In genomic region chr10:123132576-123133477, GRCh38 we compare ENCODE assay signal across 9 cellular contexts. TPM values are rescaled to one million over a fixed set of nuclear protein-coding genes. Genes with fewer than 3 reads are reported as not detected.
DNase-seq lines count a peak whose midpoint lies in the region; ATAC-seq, FAIRE-seq and TF ChIP-seq lines count a peak whose summit lies in the region.
"Had no signal": no experiment of that assay in that cellular context is flagged by ENCODE, and none has a peak within 500 bp of the region (broad histone marks: within the 10 kb centered on the region; RNA-seq: fewer than 3 reads in every experiment).

No MANE protein-coding gene starts in this region.

- peaks cover 20% of the 10 kb centered on the region for H3K4me1 Mint-ChIP-seq in HFFc6 (ENCODE audit: low read depth)
- H3K4me1 Mint-ChIP-seq in activated CD8-positive, alpha-beta T cell treated with anti-CD3 and anti-CD28 coated beads, Interleukin-2, amount 10 ng/mL, durations not matched to agents 7 days and 5 days (ENCODE audit: low read depth) = peaks cover 31% of the 10 kb centered on the region

- peak; percentile 85 for FAIRE-seq in H1 (lab: Jason Lieb, UNC)

- peak overlapping the region; percentile 72 for H3K4me3 Mint-ChIP-seq in HFFc6
- peak overlapping the region; percentile 59 for H3K4me3 Mint-ChIP-seq in activated CD8-positive, alpha-beta T cell treated with anti-CD3 and anti-CD28 coated beads, Interleukin-2, amount 10 ng/mL, durations not matched to agents 7 days and 5 days

- POLR2A ChIA-PET in activated CD8-positive, alpha-beta T cell treated with anti-CD3 and anti-CD28 coated beads, Interleukin-2, amount 10 ng/mL, durations not matched to agents 7 days and 5 days (lab: Charles Lee) = no interaction called here
- POLR2A ChIA-PET in H1 (lab: Charles Lee; ENCODE audit: partially characterized antibody) = interaction anchor here (0.9 to 2.8 kb wide), 6 partner anchors 9 to 22 kb away, joined by 3 to 35 read pairs (median 6); partner anchors contain the start of gene HMX2

- no peak overlapping the region for H4K8ac ChIP-seq in H1 (ENCODE audit: extremely low read depth, insufficient read depth, low read length)

- H3K27me3 ChIP-seq in DOHH2 (ENCODE audit: control insufficient read depth, low read length) (peaks cover 58% of the 10 kb centered on the region), H1 (replicated peaks in 1 of 4; ENCODE audit: control insufficient read depth in 3 of 4, extremely low read depth in 1 of 4, insufficient read depth in 3 of 4, low read length in 3 of 4) (peaks cover 51 to 75% (median 65%) of the 10 kb centered on the region in 4 experiments)

- ATAC-seq in activated CD8-positive, alpha-beta T cell treated with anti-CD3 and anti-CD28 coated beads, Interleukin-2, amount 10 ng/mL, durations not matched to agents 7 days and 5 days = peak; percentile 65
- ATAC-seq in GM21526 (IDR thresholded peaks at IDR 0.05; ENCODE audit: low FRiP score, unreplicated experiment) = no peak

- H3K79me2 ChIP-seq in DOHH2 (ENCODE audit: control insufficient read depth, low read length) (no peaks in the 10 kb centered on the region), H1 (ENCODE audit: control insufficient read depth in 1 of 2, insufficient read depth in 2 of 2, low read length in 2 of 2) (no peaks in the 10 kb centered on the region)

- H2AK5ac ChIP-seq in H1 (ENCODE audit: low read depth, low read length) = no peak overlapping the region

- TF ChIP-seq EP300 in H1 (IDR thresholded peaks at IDR 0.05; ENCODE audit: borderline replicate concordance in 1 of 2, low read depth in 2 of 2, low read length in 2 of 2) = peak in 1 of 2 experiments; percentile 37; a peak in 1 of 3 replicates

- no peaks in the 10 kb centered on the region for H3K79me1 ChIP-seq in H1 (ENCODE audit: low read depth, low read length)

- H3K4me1 ChIP-seq in DOHH2 (ENCODE audit: control insufficient read depth, low read length) = peaks cover 10% of the 10 kb centered on the region
- H3K4me1 ChIP-seq in H1 (replicated peaks in 1 of 4; ENCODE audit: control insufficient read depth in 3 of 4, insufficient read depth in 4 of 4, low read length in 3 of 4) = peaks cover 7 to 36% (median 22%) of the 10 kb centered on the region in 4 experiments
- H3K4me1 ChIP-seq in mesodermal cell (ENCODE audit: control insufficient read depth, insufficient read depth, low read length, poor library complexity, severe bottlenecking) = peaks cover 10% of the 10 kb centered on the region

- H3K56ac ChIP-seq in H1 (replicated peaks; ENCODE audit: insufficient read length, low read depth, low read length) = no peak overlapping the region

- H4K20me1 ChIP-seq in DOHH2 (ENCODE audit: control insufficient read depth, insufficient read depth, low read depth, low read length) (no peaks in the 10 kb centered on the region), H1 (replicated peaks in 1 of 2; ENCODE audit: control insufficient read depth in 1 of 2, insufficient read depth in 2 of 2, low read length in 2 of 2) (peaks cover 0 to 6% of the 10 kb centered on the region in 2 experiments)

- peaks cover 53% of the 10 kb centered on the region for H3K27me3 Mint-ChIP-seq in HFFc6 (ENCODE audit: insufficient read depth)
- H3K27me3 Mint-ChIP-seq in activated CD8-positive, alpha-beta T cell treated with anti-CD3 and anti-CD28 coated beads, Interleukin-2, amount 10 ng/mL, durations not matched to agents 7 days and 5 days (ENCODE audit: low read depth) = peaks cover 67% of the 10 kb centered on the region

- TF ChIP-seq POLR2A in H1 (IDR thresholded peaks at IDR 0.05; ENCODE audit: control extremely low read depth in 1 of 2, low read depth in 2 of 2, low read length in 2 of 2) = no peak

- peak; percentile 85 for TF ChIP-seq CTCF in DOHH2 (IDR thresholded peaks at IDR 0.05; ENCODE audit: low read depth, low read length, poor library complexity, severe bottlenecking)
- TF ChIP-seq CTCF in HFFc6 (IDR thresholded peaks at IDR 0.05) = peak; percentile 93
- TF ChIP-seq CTCF in H1 (IDR thresholded peaks at IDR 0.05; ENCODE audit: control extremely low read depth in 1 of 3, insufficient read depth in 1 of 3, low read depth in 1 of 3, low read length in 3 of 3) = peak; percentile 84 to 93 (median 88)

- peaks cover 21% of the 10 kb centered on the region; the same call in 1 of the 2 replicates for H3K23me2 ChIP-seq in H1 (ENCODE audit: low read depth, low read length)

- TF ChIP-seq RAD21 in H1 (IDR thresholded peaks at IDR 0.05 in 1 of 2, conservative IDR thresholded peaks at IDR 0.05 in 1 of 2; ENCODE audit: low read depth in 2 of 2, low read length in 2 of 2) = peak; percentile 82 to 88

- CTCF ChIA-PET in activated CD8-positive, alpha-beta T cell treated with anti-CD3 and anti-CD28 coated beads, Interleukin-2, amount 10 ng/mL, durations not matched to agents 7 days and 5 days (lab: Charles Lee) = interaction anchor here (0.7 to 4.4 kb wide), 11 partner anchors 8 to 425 kb away, joined by 3 to 32 read pairs (median 3); partner anchors contain the start of gene BUB3
- CTCF ChIA-PET in H1 (lab: Charles Lee; ENCODE audit: partially characterized antibody) = interaction anchor here (0.6 to 4.4 kb wide), 26 partner anchors 11 to 674 kb away, joined by 3 to 35 read pairs (median 4); no protein-coding TSS in a partner anchor

- 0 out of 2 replicates have a peak overlapping the region, but pooled peaks have one; percentile 12 for H2BK15ac ChIP-seq in H1 (ENCODE audit: low read length)

- H4K5ac ChIP-seq in H1 (ENCODE audit: insufficient read length, low read depth, low read length) = no peak overlapping the region

- DNase-seq in HFFc6 (peak; percentile 54), NCI-H748 (lab: John Stamatoyannopoulos, UW; ENCODE audit: unreplicated experiment) (peak; percentile 85), H1 (ENCODE audit: low read depth in 1 of 2, low spot score in 2 of 2) (peak in 1 of 2 experiments; percentile 96)
- peak; percentile 90 for DNase-seq in activated CD8-positive, alpha-beta T cell treated with anti-CD3 and anti-CD28 coated beads, Interleukin-2, amount 10 ng/mL, durations not matched to agents 7 days and 5 days
- peak; percentile 74 for DNase-seq in stimulated activated CD8-positive, alpha-beta memory T cell treated with anti-CD3 and anti-CD28 coated beads, Interleukin-15, amount 100 ng/mL, for 1 hour (ENCODE audit: low read depth)

- H3K4me3 ChIP-seq in DOHH2 (ENCODE audit: low read length) (peak overlapping the region; percentile 44), H1 (ENCODE audit: extremely low read depth in 1 of 4, insufficient read depth in 2 of 4, low read depth in 3 of 4, low read length in 4 of 4) (peak overlapping the region; percentile 25 to 59 (median 48); a peak in 7 of 8 replicates), mesodermal cell (ENCODE audit: extremely low read depth, insufficient read depth, low read length, poor library complexity, severe bottlenecking) (peak overlapping the region; percentile 25)

- no peak overlapping the region; a peak in 1 of 7 replicates for H3K9ac ChIP-seq in H1 (replicated peaks in 1 of 4; ENCODE audit: extremely low read depth in 1 of 4, low read depth in 3 of 4, low read length in 3 of 4)

- peak overlapping the region; percentile 64; the same call in 1 of the 2 replicates for H2BK12ac ChIP-seq in H1 (ENCODE audit: low read depth, low read length)

- no peak overlapping the region for H3K14ac ChIP-seq in H1 (ENCODE audit: insufficient read length)

- peak overlapping the region; percentile 26 for H3K18ac ChIP-seq in H1 (ENCODE audit: extremely low read depth, low read length)

- H3K9me3 ChIP-seq in DOHH2 (ENCODE audit: control insufficient read depth, insufficient read depth, low read length) = no peaks in the 10 kb centered on the region
- no peaks in the 10 kb centered on the region for H3K9me3 ChIP-seq in H1 (ENCODE audit: insufficient read depth in 2 of 2, low read depth in 1 of 2, low read length in 1 of 2)
- H3K9me3 ChIP-seq in mesodermal cell (ENCODE audit: control insufficient read depth, low read length) = no peaks in the 10 kb centered on the region

- H3F3A ChIP-seq in DOHH2 (ENCODE audit: control insufficient read depth, insufficient read depth) = no peaks in the 10 kb centered on the region

- H3K23ac ChIP-seq in H1 (ENCODE audit: insufficient read length) = no peak overlapping the region

- H3K4me2 ChIP-seq in DOHH2 (ENCODE audit: low read length) (peak overlapping the region; percentile 68), H1 (ENCODE audit: insufficient read depth in 1 of 2, low read depth in 2 of 2, low read length in 2 of 2) (peak overlapping the region; percentile 48 to 95)

- no peaks in the 10 kb centered on the region for H3K9me2 ChIP-seq in DOHH2 (replicated peaks; ENCODE audit: control insufficient read depth, low read length)

- no peaks in the 10 kb centered on the region for H3K36me3 Mint-ChIP-seq in HFFc6 (ENCODE audit: low read depth)
- peaks cover 7% of the 10 kb centered on the region for H3K36me3 Mint-ChIP-seq in activated CD8-positive, alpha-beta T cell treated with anti-CD3 and anti-CD28 coated beads, Interleukin-2, amount 10 ng/mL, durations not matched to agents 7 days and 5 days (ENCODE audit: low read depth)

- no peak overlapping the region for H3K4ac ChIP-seq in H1 (replicated peaks; ENCODE audit: insufficient read length, low read depth, low read length)

- no peaks in the 10 kb centered on the region for H3K9me3 Mint-ChIP-seq in HFFc6
- H3K9me3 Mint-ChIP-seq in activated CD8-positive, alpha-beta T cell treated with anti-CD3 and anti-CD28 coated beads, Interleukin-2, amount 10 ng/mL, durations not matched to agents 7 days and 5 days (ENCODE audit: insufficient read depth) = no peaks in the 10 kb centered on the region

- H3K36me3 ChIP-seq in DOHH2 (ENCODE audit: control insufficient read depth, low read length) (no peaks in the 10 kb centered on the region), H1 (ENCODE audit: control insufficient read depth in 2 of 4, insufficient read depth in 4 of 4, low read length in 3 of 4) (no peaks in the 10 kb centered on the region; a peak in 1 of 8 replicates), mesodermal cell (ENCODE audit: control insufficient read depth, insufficient read depth, low read length) (no peaks in the 10 kb centered on the region)

- no peak overlapping the region; the same call in 1 of the 2 replicates for H2BK5ac ChIP-seq in H1 (ENCODE audit: low read depth, low read length)

- H2BK20ac ChIP-seq in H1 (ENCODE audit: low read length) = no peak overlapping the region

- H2AFZ ChIP-seq in H1 (ENCODE audit: low read length) = peak overlapping the region; percentile 86

- H3K27ac Mint-ChIP-seq in HFFc6 = no peak overlapping the region
- H3K27ac Mint-ChIP-seq in activated CD8-positive, alpha-beta T cell treated with anti-CD3 and anti-CD28 coated beads, Interleukin-2, amount 10 ng/mL, durations not matched to agents 7 days and 5 days = peak overlapping the region; percentile 39

- H4K91ac ChIP-seq in H1 (replicated peaks; ENCODE audit: insufficient read length, low read length) = no peak overlapping the region

- H3K27ac ChIP-seq in DOHH2 (ENCODE audit: low read depth, low read length) (no peak overlapping the region), H1 (ENCODE audit: low read depth, low read length) (no peak overlapping the region), mesodermal cell (ENCODE audit: low read depth, low read length, severe bottlenecking) (no peak overlapping the region)

- no peak overlapping the region for H2BK120ac ChIP-seq in H1 (replicated peaks; ENCODE audit: low read depth, low read length)

- WGBS in H1 (ENCODE audit: extremely low coverage in 1 of 2, insufficient coverage in 1 of 2, insufficient read length in 1 of 2, insufficient replicate concordance in 2 of 2, low coverage in 1 of 2, low lambda C conversion rate in 2 of 2, missing lambda C conversion rate in 1 of 2), 2 experiments = 3% methylated on average over 48 of the region's 48 CpGs; no CpG with 5 or more reads in 1 of the 2 experiments
- 1 to 3% methylated on average over 34 to 35 of the region's 48 CpGs for WGBS in mesodermal cell (ENCODE audit: insufficient coverage in 2 of 2), 2 experiments

RNA-seq across cellular contexts. Expression of gene HMX3, which starts 2.9 kb away (rescaled TPM):
- total RNA-seq in HFFc6 (2021; fragmentation: NEBNext Ultra II Directional; extraction: Animal tissue kit (Norgen Biotek cat#: 25700)) = not detected
- total RNA-seq in activated CD8-positive, alpha-beta T cell treated with anti-CD3 and anti-CD28 coated beads, Interleukin-2, amount 10 ng/mL, durations not matched to agents 7 days and 5 days = not detected
- 0.27 TPM in 1 of 2 replicates, not detected in the other for total RNA-seq in H1 (2021; fragmentation: NEBNext Ultra II Directional; extraction: Animal tissue kit (Norgen Biotek cat#: 25700))
- 0.05 and 0.25 TPM in 2 replicates for polyA plus RNA-seq in H1 (2011; rRNA removed)
- 0.17 TPM for polyA plus RNA-seq in H1 (2011; cell fraction: cytosol; rRNA removed)
- 0.16 TPM for polyA plus RNA-seq in H1 (2011; cell fraction: nucleus; rRNA removed)
- 0.16 TPM in 1 of 4 replicates, not detected in the others for polyA plus RNA-seq in H1 (2012, experiment 1 of 2)
- polyA plus RNA-seq in H1 (2012, experiment 2 of 2) = not detected
- polyA plus RNA-seq in H1 (2013, experiment 1 of 2) = 0.14 TPM
- 0.11 TPM for polyA plus RNA-seq in H1 (2013, experiment 2 of 2)
- not detected in 2 replicates for polyA minus RNA-seq in H1 (2011; rRNA and poly(A)+ RNA removed)
- not detected for polyA minus RNA-seq in H1 (2011; cell fraction: cytosol; rRNA and poly(A)+ RNA removed)
- polyA minus RNA-seq in H1 (2011; cell fraction: nucleus; rRNA and poly(A)+ RNA removed) = not detected
- polyA plus RNA-seq in mesodermal cell (2013, experiment 1 of 2) = not detected
- polyA plus RNA-seq in mesodermal cell (2013, experiment 2 of 2) = not detected
- total RNA-seq: mononuclear cell had no signal

RNA-seq across cellular contexts. Expression of gene HMX2, which starts 15.1 kb away (rescaled TPM):
- not detected for total RNA-seq in HFFc6 (2021; fragmentation: NEBNext Ultra II Directional; extraction: Animal tissue kit (Norgen Biotek cat#: 25700))
- total RNA-seq in activated CD8-positive, alpha-beta T cell treated with anti-CD3 and anti-CD28 coated beads, Interleukin-2, amount 10 ng/mL, durations not matched to agents 7 days and 5 days = not detected
- 1.3 and 2.0 TPM in 2 replicates for total RNA-seq in H1 (2021; fragmentation: NEBNext Ultra II Directional; extraction: Animal tissue kit (Norgen Biotek cat#: 25700))
- polyA plus RNA-seq in H1 (2011; rRNA removed) = 2.2 and 2.7 TPM in 2 replicates
- polyA plus RNA-seq in H1 (2011; cell fraction: cytosol; rRNA removed) = 1.1 TPM
- polyA plus RNA-seq in H1 (2011; cell fraction: nucleus; rRNA removed) = 0.97 TPM
- polyA plus RNA-seq in H1 (2012, experiment 1 of 2) = 0.64 to 1.5 TPM (median 1.2 TPM) in 4 replicates
- polyA plus RNA-seq in H1 (2012, experiment 2 of 2) = 1.3 TPM
- 5.4 TPM for polyA plus RNA-seq in H1 (2013, experiment 1 of 2)
- 5.4 TPM for polyA plus RNA-seq in H1 (2013, experiment 2 of 2)
- polyA minus RNA-seq in H1 (2011; rRNA and poly(A)+ RNA removed) = 0.17 and 0.35 TPM in 2 replicates
- 1.8 TPM for polyA minus RNA-seq in H1 (2011; cell fraction: cytosol; rRNA and poly(A)+ RNA removed)
- polyA minus RNA-seq in H1 (2011; cell fraction: nucleus; rRNA and poly(A)+ RNA removed) = 0.90 TPM
- 0.18 TPM for polyA plus RNA-seq in mesodermal cell (2013, experiment 1 of 2)
- polyA plus RNA-seq in mesodermal cell (2013, experiment 2 of 2) = not detected
- total RNA-seq: mononuclear cell had no signal

RNA-seq across cellular contexts. Expression of gene BUB3, which starts 21.4 kb away (rescaled TPM):
- total RNA-seq in HFFc6 (2021; fragmentation: NEBNext Ultra II Directional; extraction: Animal tissue kit (Norgen Biotek cat#: 25700)) = 100 to 1,000 TPM; 154 to 214 (median 202) TPM
- total RNA-seq in activated CD8-positive, alpha-beta T cell treated with anti-CD3 and anti-CD28 coated beads, Interleukin-2, amount 10 ng/mL, durations not matched to agents 7 days and 5 days = 100 to 1,000 TPM; 265 to 267 TPM
- 184 and 207 TPM in 2 replicates for total RNA-seq in H1 (2021; fragmentation: NEBNext Ultra II Directional; extraction: Animal tissue kit (Norgen Biotek cat#: 25700))
- 183 and 187 TPM in 2 replicates for polyA plus RNA-seq in H1 (2011; rRNA removed)
- polyA plus RNA-seq in H1 (2011; cell fraction: cytosol; rRNA removed) = 273 TPM
- polyA plus RNA-seq in H1 (2011; cell fraction: nucleus; rRNA removed) = 335 TPM
- 205 to 238 TPM (median 210 TPM) in 4 replicates for polyA plus RNA-seq in H1 (2012, experiment 1 of 2)
- polyA plus RNA-seq in H1 (2012, experiment 2 of 2) = 23.6 TPM
- 139 TPM for polyA plus RNA-seq in H1 (2013, experiment 1 of 2)
- 140 TPM for polyA plus RNA-seq in H1 (2013, experiment 2 of 2)
- polyA minus RNA-seq in H1 (2011; rRNA and poly(A)+ RNA removed) = 387 and 444 TPM in 2 replicates
- 179 TPM for polyA minus RNA-seq in H1 (2011; cell fraction: cytosol; rRNA and poly(A)+ RNA removed)
- 286 TPM for polyA minus RNA-seq in H1 (2011; cell fraction: nucleus; rRNA and poly(A)+ RNA removed)
- polyA plus RNA-seq in mesodermal cell (2013, experiment 1 of 2) = 127 TPM
- polyA plus RNA-seq in mesodermal cell (2013, experiment 2 of 2) = 114 TPM
